ENCODE assay signal across 19 cellular contexts in genomic region chr10:95650232-95650631, GRCh38.
"Had no signal": no experiment of that assay in that cellular context is flagged by ENCODE, and none has a peak within 500 bp of the region (broad histone marks: within the 10 kb centered on the region; RNA-seq: fewer than 3 reads in every experiment).

No MANE protein-coding gene starts in this region.

- H3K4me3 ChIP-seq: adrenal gland, body of pancreas, coronary artery, gastrocnemius medialis, heart right ventricle, neural progenitor cell, pancreas, thoracic aorta had no signal

- H3K9me3 ChIP-seq: adrenal gland, body of pancreas, gastrocnemius medialis, pancreas, thoracic aorta had no signal

- H3K27me3 Mint-ChIP-seq: activated naive CD4-positive, alpha-beta T cell treated with anti-CD3 and anti-CD28 coated beads, Interleukin-2, amount 10 ng/mL, durations not matched to agents 7 days and 5 days; stimulated activated naive CD8-positive, alpha-beta T cell treated with anti-CD3 and anti-CD28 coated beads, Interleukin-15, amount 100 ng/mL, for 72 hours had no signal

- H3K27me3 ChIP-seq: adrenal gland, body of pancreas, gastrocnemius medialis, heart right ventricle, neural progenitor cell, pancreas had no signal

- H3K4me2 ChIP-seq: neural progenitor cell had no signal

- H3K27ac ChIP-seq: adrenal gland, body of pancreas, coronary artery, gastrocnemius medialis, heart right ventricle, neural progenitor cell, pancreas, thoracic aorta, WERI-Rb-1 had no signal

- H3K4me3 Mint-ChIP-seq: activated naive CD4-positive, alpha-beta T cell treated with anti-CD3 and anti-CD28 coated beads, Interleukin-2, amount 10 ng/mL, durations not matched to agents 7 days and 5 days; activated T-helper 1 cell treated with anti-CD3 and anti-CD28 coated beads, Interleukin-12 subunit alpha, Interleukin-12 subunit beta, Interleukin-2, Interleukin-4 antibody, amounts not matched to agents 30 ng/mL and 10 ng/mL and 1 ng/mL, durations not matched to agents 14 hours and 24 hours and 36 hours; neural progenitor cell; stimulated activated naive CD8-positive, alpha-beta T cell treated with anti-CD3 and anti-CD28 coated beads, Interleukin-15, amount 100 ng/mL, for 72 hours had no signal

- H2AFZ ChIP-seq: neural progenitor cell had no signal

- DNase-seq: activated CD4-positive, alpha-beta T cell treated with anti-CD3 and anti-CD28 coated beads for 4 hours; activated naive CD4-positive, alpha-beta T cell treated with anti-CD3 and anti-CD28 coated beads, Interleukin-2, amount 10 ng/mL, durations not matched to agents 7 days and 5 days; adrenal gland; central memory CD4-positive, alpha-beta T cell; effector CD4-positive, alpha-beta T cell; gastrocnemius medialis; heart right ventricle; kidney; left ventricle myocardium superior; pancreas; stimulated activated CD4-positive, alpha-beta T cell treated with anti-CD3 and anti-CD28 coated beads, Interleukin-2, amount 100 ng/mL, for 48 hours; stimulated activated CD8-positive, alpha-beta memory T cell treated with anti-CD3 and anti-CD28 coated beads, Interleukin-4, amount 100 ng/mL, for 48 hours; stimulated activated naive CD8-positive, alpha-beta T cell treated with anti-CD3 and anti-CD28 coated beads, Interleukin-15, amount 100 ng/mL, for 72 hours; WERI-Rb-1 had no signal

- H3K9ac ChIP-seq: neural progenitor cell had no signal

- H3K27ac Mint-ChIP-seq: activated naive CD4-positive, alpha-beta T cell treated with anti-CD3 and anti-CD28 coated beads, Interleukin-2, amount 10 ng/mL, durations not matched to agents 7 days and 5 days; activated T-helper 1 cell treated with anti-CD3 and anti-CD28 coated beads, Interleukin-12 subunit alpha, Interleukin-12 subunit beta, Interleukin-2, Interleukin-4 antibody, amounts not matched to agents 30 ng/mL and 10 ng/mL and 1 ng/mL, durations not matched to agents 14 hours and 24 hours and 36 hours; neural progenitor cell had no signal
